Comparison of ENCODE assay signal across 14 cellular contexts in the genomic region with DNA sequence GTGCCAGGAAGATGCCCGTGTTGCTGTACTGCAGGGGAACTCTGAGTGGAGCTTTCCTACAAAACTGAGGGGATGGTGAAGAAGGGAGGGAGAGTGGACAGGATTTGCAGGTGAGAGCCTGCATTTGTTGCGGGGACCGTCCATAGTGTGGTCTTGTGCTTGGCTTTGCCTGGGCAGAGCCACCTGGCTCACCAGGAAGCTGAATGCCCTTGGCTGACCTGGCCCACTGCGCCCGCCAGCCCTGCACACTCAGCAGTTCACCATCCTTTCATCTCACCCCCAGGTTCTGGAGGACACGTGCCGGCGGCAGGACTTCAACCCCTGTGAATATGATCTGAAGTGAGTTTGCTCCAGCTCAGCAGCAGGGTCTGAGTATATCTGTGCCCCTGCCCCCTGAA. TPM values are rescaled to one million over a fixed set of nuclear protein-coding genes. Genes with fewer than 3 reads are reported as not detected.
DNase-seq lines count a peak whose midpoint lies in the region; ATAC-seq, FAIRE-seq and TF ChIP-seq lines count a peak whose summit lies in the region.
"Had no signal": no experiment of that assay in that cellular context is flagged by ENCODE, and none has a peak within 500 bp of the region (broad histone marks: within the 10 kb centered on the region; RNA-seq: fewer than 3 reads in every experiment).

No MANE protein-coding gene starts in this region.

- CTCF ChIA-PET in activated CD4-positive, alpha-beta T cell treated with anti-CD3 and anti-CD28 coated beads for 36 hours (lab: Charles Lee): interaction anchor here (2.4 kb wide), 1 partner anchor 59 kb away, joined by 6 read pairs; the partner anchor contains the start of gene DCXR

- H3K4me1 Mint-ChIP-seq in activated CD4-positive, alpha-beta T cell treated with anti-CD3 and anti-CD28 coated beads for 36 hours: peaks cover 34% of the 10 kb centered on the region

- H3K36me3 Mint-ChIP-seq in activated CD4-positive, alpha-beta T cell treated with anti-CD3 and anti-CD28 coated beads for 36 hours (ENCODE audit: low read depth): peaks cover 7% of the 10 kb centered on the region

- H3K4me3 Mint-ChIP-seq in activated CD4-positive, alpha-beta T cell treated with anti-CD3 and anti-CD28 coated beads for 36 hours: peak overlapping the region; percentile 74

- ATAC-seq in activated CD4-positive, alpha-beta T cell treated with anti-CD3 and anti-CD28 coated beads for 36 hours: no peak
- no peak for ATAC-seq in HG03439 (IDR thresholded peaks at IDR 0.05; ENCODE audit: unreplicated experiment)
- ATAC-seq: activated CD4-positive, CD25-positive, alpha-beta regulatory T cell treated with anti-CD3 and anti-CD28 coated beads, Interleukin-2, amount 50 U/mL, for 24 hours had no signal

- no peaks in the 10 kb centered on the region for H3K27me3 Mint-ChIP-seq in activated CD4-positive, alpha-beta T cell treated with anti-CD3 and anti-CD28 coated beads for 36 hours

- no peak for DNase-seq in activated CD4-positive, alpha-beta T cell treated with anti-CD3 and anti-CD28 coated beads for 36 hours
- no peak for DNase-seq in activated CD4-positive, alpha-beta T cell treated with anti-CD3 and anti-CD28 coated beads, Interleukin-2, amount 50 U/mL, for 48 hours
- peak; percentile 60 for DNase-seq in SW480 (ENCODE audit: low spot score)
- DNase-seq in foreskin fibroblast: no peak
- DNase-seq in small intestine: peak; percentile 88
- DNase-seq in urothelium cell line (ENCODE audit: low spot score): no peak
- no peak for DNase-seq in globus pallidus (ENCODE audit: low spot score)
- DNase-seq: ACHN; caudate nucleus; head of caudate nucleus; NK-92 treated with Interleukin-12 subunit alpha and Interleukin-12 subunit beta, amount 100 ng/mL, for 24 hours had no signal

- no peaks in the 10 kb centered on the region for H3K27me3 ChIP-seq in small intestine (ENCODE audit: control insufficient read depth in 2 of 2, insufficient read depth in 2 of 2, low read length in 2 of 2)

- WGBS in small intestine, 3 donors: 12 to 68% (median 38%) methylated on average over 8 of the region's 8 CpGs

- H3K36me3 ChIP-seq in small intestine (ENCODE audit: control insufficient read depth in 2 of 2, insufficient read depth in 2 of 2, low read length in 2 of 2): no peaks in the 10 kb centered on the region
- H3K36me3 ChIP-seq: neutrophil had no signal

- FAIRE-seq in small intestine (lab: Jason Lieb, UNC) (no peak), urothelium cell line (lab: Jason Lieb, UNC) (no peak)

- H3K9me3 Mint-ChIP-seq in activated CD4-positive, alpha-beta T cell treated with anti-CD3 and anti-CD28 coated beads for 36 hours (ENCODE audit: low read depth): no peaks in the 10 kb centered on the region

- no peak overlapping the region for H3K27ac Mint-ChIP-seq in activated CD4-positive, alpha-beta T cell treated with anti-CD3 and anti-CD28 coated beads for 36 hours

- peaks cover 0 to 3% of the 10 kb centered on the region in 2 donors for H3K4me1 ChIP-seq in small intestine (ENCODE audit: control insufficient read depth in 2 of 2, insufficient read depth in 1 of 2, low read depth in 1 of 2, low read length in 1 of 2)

- TF ChIP-seq CTCF in foreskin fibroblast (IDR thresholded peaks at IDR 0.05; ENCODE audit: low read depth, low read length): no peak

- peak overlapping the region in 1 of 2 donors; percentile 2 for H3K27ac ChIP-seq in small intestine (ENCODE audit: low read depth in 1 of 2, low read length in 1 of 2)
- H3K27ac ChIP-seq: neutrophil had no signal

- intact Hi-C loops in activated CD4-positive, alpha-beta T cell treated with anti-CD3 and anti-CD28 coated beads for 36 hours (cut with DNase I, micrococcal nuclease): loop anchor here in 1 of 2 experiments (5.0 to 10.0 kb wide), 2 partner anchors 293 to 944 kb away; partner anchors contain the start of genes BAIAP2 and CSNK1D

- POLR2A ChIA-PET in activated CD4-positive, alpha-beta T cell treated with anti-CD3 and anti-CD28 coated beads for 36 hours (lab: Charles Lee): interaction anchor here (0.6 kb wide), 1 partner anchor 33 kb away, joined by 5 read pairs; no protein-coding TSS in a partner anchor

- H3K9me3 ChIP-seq in small intestine (ENCODE audit: control insufficient read depth, low read depth): no peaks in the 10 kb centered on the region
- H3K9me3 ChIP-seq: neutrophil had no signal

- H3K4me3 ChIP-seq in foreskin fibroblast (ENCODE audit: low read depth in 1 of 2, low read length in 2 of 2): peak overlapping the region; percentile 81 to 90
- peak overlapping the region in 1 of 2 donors; percentile 93 for H3K4me3 ChIP-seq in small intestine (ENCODE audit: low read depth in 1 of 2, low read length in 2 of 2)

RNA-seq across cellular contexts. Expression of gene ASPSCR1, which starts 1.5 kb away (rescaled TPM):
- total RNA-seq in activated CD4-positive, alpha-beta T cell treated with anti-CD3 and anti-CD28 coated beads for 36 hours: 10 to 100 TPM; 23.3 to 26.5 TPM
- polyA plus RNA-seq in small intestine: 10 to 100 TPM; 37.2 to 96.7 (median 57.7) TPM

RNA-seq across cellular contexts. Expression of gene NOTUM, which starts 17.9 kb away (rescaled TPM):
- total RNA-seq in activated CD4-positive, alpha-beta T cell treated with anti-CD3 and anti-CD28 coated beads for 36 hours: under 1 TPM; 0.87 to 0.97 TPM
- polyA plus RNA-seq in small intestine: 1 to 10 TPM in 1 of 3 donors, not detected in 2; 1.0 TPM

RNA-seq across cellular contexts. Expression of gene MYADML2, which starts 31.9 kb away (rescaled TPM):
- not detected for total RNA-seq in activated CD4-positive, alpha-beta T cell treated with anti-CD3 and anti-CD28 coated beads for 36 hours
- polyA plus RNA-seq in small intestine: under 1 TPM in 1 of 3 donors, not detected in 2; 0.03 TPM

RNA-seq across cellular contexts. Expression of gene PYCR1, which starts 41.8 kb away (rescaled TPM):
- total RNA-seq in activated CD4-positive, alpha-beta T cell treated with anti-CD3 and anti-CD28 coated beads for 36 hours: 100 to 1,000 TPM; 110 to 134 TPM
- 10 to 100 TPM in 1 of 3 donors, 1 to 10 TPM in 2; 8.3 to 71.6 (median 9.5) TPM for polyA plus RNA-seq in small intestine

RNA-seq across cellular contexts. Expression of gene CENPX, which starts 43.8 kb away (rescaled TPM):
- total RNA-seq in activated CD4-positive, alpha-beta T cell treated with anti-CD3 and anti-CD28 coated beads for 36 hours: 10 to 100 TPM; 77.5 to 84.1 TPM
- polyA plus RNA-seq in small intestine: 100 to 1,000 TPM; 118 to 241 (median 126) TPM

Comparison
In these comparisons a context has a peak if more than half of its experiments do, and no peak if none do; other contexts are left out.
1. DNase-seq: peak in SW480 (single experiment) and small intestine (single experiment); none in activated CD4-positive, alpha-beta T cell treated with anti-CD3 and anti-CD28 coated beads for 36 hours (single experiment), activated CD4-positive, alpha-beta T cell treated with anti-CD3 and anti-CD28 coated beads, Interleukin-2, amount 50 U/mL, for 48 hours (0 of 2), foreskin fibroblast (0 of 2), urothelium cell line (single experiment) and globus pallidus (single experiment).